8 cellular contexts compared by ENCODE assay signal in genomic region chr10:70146489-70147488, GRCh38. TPM values are rescaled to one million over a fixed set of nuclear protein-coding genes. Genes with fewer than 3 reads are reported as not detected.
A peak's percentile ranks its signal among the peaks of the same experiment; 100 is the strongest.
DNase-seq lines count a peak whose midpoint lies in the region; ATAC-seq and TF ChIP-seq lines count a peak whose summit lies in the region.

Gene TYSND1 (minus strand): TSS chr10:70146700. CDS start chr10:70146586, 114 bp downstream.

- H3K36me3 Mint-ChIP-seq in activated T-cell treated with anti-CD3 and anti-CD28 coated beads, Interleukin-2, amount 50 U/mL, for 4 hours (ENCODE audit: insufficient read depth) = peaks cover 15% of the 10 kb centered on the region

- H3K9me3 ChIP-seq in DND-41 (ENCODE audit: insufficient read depth, low read length, severe bottlenecking) (no peaks in the 10 kb centered on the region), Panc1 (ENCODE audit: control insufficient read depth, insufficient read depth, low read depth, low read length) (no peaks in the 10 kb centered on the region), muscle layer of colon (ENCODE audit: low read length) (no peaks in the 10 kb centered on the region)

- H3K9me3 Mint-ChIP-seq in activated T-cell treated with anti-CD3 and anti-CD28 coated beads, Interleukin-2, amount 50 U/mL, for 4 hours = no peaks in the 10 kb centered on the region

- peaks cover 43% of the 10 kb centered on the region for H3K36me3 ChIP-seq in DND-41 (ENCODE audit: insufficient read depth, low read length)
- H3K36me3 ChIP-seq in KMS-11 (ENCODE audit: insufficient read depth) = peaks cover 5% of the 10 kb centered on the region; the same call in 1 of the 2 replicates
- H3K36me3 ChIP-seq in Panc1 (ENCODE audit: control insufficient read depth, insufficient read depth, low read length) = peaks cover 11% of the 10 kb centered on the region
- peaks cover 31% of the 10 kb centered on the region for H3K36me3 ChIP-seq in muscle layer of colon (ENCODE audit: insufficient read depth, low read length)

- TF ChIP-seq CTCF in DND-41 (IDR thresholded peaks at IDR 0.05; ENCODE audit: borderline replicate concordance, extremely low read depth, low read length, poor library complexity, severe bottlenecking) (peak; percentile 87), KMS-11 (conservative IDR thresholded peaks at IDR 0.05; ENCODE audit: low read depth, low read length) (peak; percentile 69), Panc1 (IDR thresholded peaks at IDR 0.05) (peak; percentile 92)

- CTCF ChIA-PET in Panc1 (lab: Charles Lee) = interaction anchor here (0.5 to 2.1 kb wide), 14 partner anchors 12 to 1511 kb away, joined by 3 to 18 read pairs (median 5); partner anchors contain the start of gene SAR1A

- H3K27me3 ChIP-seq in DND-41 (ENCODE audit: insufficient read depth, low read length, poor library complexity) (no peaks in the 10 kb centered on the region), KMS-11 (ENCODE audit: insufficient read depth, low read depth) (no peaks in the 10 kb centered on the region), Panc1 (ENCODE audit: control insufficient read depth, insufficient read depth, low read length) (no peaks in the 10 kb centered on the region), muscle layer of colon (ENCODE audit: control insufficient read depth in 1 of 2, insufficient read depth in 2 of 2, low read length in 2 of 2) (no peaks in the 10 kb centered on the region)

- H3K79me2 ChIP-seq in DND-41 (ENCODE audit: insufficient read depth, low read length) (peaks cover 42% of the 10 kb centered on the region), KMS-11 (ENCODE audit: insufficient read depth, low read depth) (no peaks in the 10 kb centered on the region)

- intact Hi-C loops in Panc1 (cut with micrococcal nuclease; ENCODE audit: unreplicated experiment) = no loop called here

- H3K4me2 ChIP-seq in DND-41 (ENCODE audit: insufficient read depth, low read length) (peak within 1 kb of the TSS; percentile 95), KMS-11 (peak within 1 kb of the TSS; percentile 94)

- H3K9ac ChIP-seq in DND-41 (ENCODE audit: low read depth, low read length) (peak within 1 kb of the TSS; percentile 92), KMS-11 (peak within 1 kb of the TSS; percentile 97), muscle layer of colon (ENCODE audit: low read length) (peak within 1 kb of the TSS; percentile 89)

- H3K4me1 ChIP-seq in DND-41 (ENCODE audit: insufficient read depth, low read length) (peaks cover 51% of the 10 kb centered on the region), KMS-11 (ENCODE audit: low read depth, poor library complexity, severe bottlenecking) (peaks cover 16% of the 10 kb centered on the region), Panc1 (ENCODE audit: control insufficient read depth, insufficient read depth, low read length) (peaks cover 12% of the 10 kb centered on the region), muscle layer of colon (ENCODE audit: insufficient read depth, low read length) (peaks cover 20% of the 10 kb centered on the region)

- H3K27me3 Mint-ChIP-seq in activated T-cell treated with anti-CD3 and anti-CD28 coated beads, Interleukin-2, amount 50 U/mL, for 4 hours (ENCODE audit: low read depth) = no peaks in the 10 kb centered on the region

- in situ Hi-C loops in Panc1 (cut with HindIII; ENCODE audit: low pct_unique_long_range_greater_than_20kb, low sequenced_read_pairs) = no loop called here

- peak; percentile 97 for DNase-seq in DND-41
- peak; percentile 93 for DNase-seq in Panc1 (ENCODE audit: low read depth, low spot score)
- peak; percentile 88 for DNase-seq in activated T-cell treated with anti-CD3 and anti-CD28 coated beads, Interleukin-2, amount 50 U/mL, for 4 hours
- peak; percentile 82 for DNase-seq in stimulated activated CD8-positive, alpha-beta memory T cell treated with anti-CD3 and anti-CD28 coated beads, Interleukin-7, amount 100 ng/mL, for 24 hours (ENCODE audit: low read depth)

- H3K4me1 Mint-ChIP-seq in activated T-cell treated with anti-CD3 and anti-CD28 coated beads, Interleukin-2, amount 50 U/mL, for 4 hours (ENCODE audit: low read depth) = peaks cover 35% of the 10 kb centered on the region

- H2AFZ ChIP-seq in DND-41 (ENCODE audit: low read depth, low read length) (peak within 1 kb of the TSS; percentile 71), KMS-11 (ENCODE audit: low read depth) (peak within 1 kb of the TSS; percentile 91)

- peak within 1 kb of the TSS; percentile 88 for H3K4me3 Mint-ChIP-seq in activated T-cell treated with anti-CD3 and anti-CD28 coated beads, Interleukin-2, amount 50 U/mL, for 4 hours

- H3K4me3 ChIP-seq in DND-41 (ENCODE audit: low read depth in 1 of 2, low read length in 2 of 2) = peak within 1 kb of the TSS; percentile 56 to 95; a peak in 3 of 4 replicates
- H3K4me3 ChIP-seq in KMS-11 (IDR thresholded peaks at IDR 0.05; ENCODE audit: insufficient read depth, low read depth, low read length) = no peak within 1 kb of the TSS
- peak within 1 kb of the TSS; percentile 69 to 85 for H3K4me3 ChIP-seq in Panc1 (ENCODE audit: low read depth in 2 of 2, low read length in 2 of 2)
- H3K4me3 ChIP-seq in muscle layer of colon (ENCODE audit: low read depth in 1 of 2, low read length in 2 of 2) = peak within 1 kb of the TSS; percentile 56 to 78

- BruUV-seq in Panc1 (replicated peaks; lab: Mats Ljungman, UMichigan) = TSS peak; percentile 94

- peaks cover 27% of the 10 kb centered on the region for H4K20me1 ChIP-seq in DND-41 (ENCODE audit: insufficient read depth, low read length)
- no peaks in the 10 kb centered on the region for H4K20me1 ChIP-seq in KMS-11 (ENCODE audit: insufficient read depth)

- peak; percentile 81 for ATAC-seq in DND-41 (ENCODE audit: insufficient read depth, low read depth)
- peak; percentile 90 for ATAC-seq in GM21737 (IDR thresholded peaks at IDR 0.05; ENCODE audit: unreplicated experiment)
- peak; percentile 87 for ATAC-seq in Panc1
- peak; percentile 86 to 87 for ATAC-seq in activated T-cell treated with anti-CD3 and anti-CD28 coated beads, Interleukin-2, amount 50 U/mL, for 4 hours
- ATAC-seq in esophagus mucosa = peak; percentile 95

- H3K27ac ChIP-seq in DND-41 (ENCODE audit: low read length) (peak within 1 kb of the TSS; percentile 96), KMS-11 (peak within 1 kb of the TSS; percentile 90), Panc1 (ENCODE audit: low read length) (peak within 1 kb of the TSS; percentile 89), muscle layer of colon (ENCODE audit: low read depth, low read length) (peak within 1 kb of the TSS; percentile 74)

- POLR2A ChIA-PET in Panc1 (lab: Charles Lee) = interaction anchor here (0.6 to 0.9 kb wide), 6 partner anchors 11 to 639 kb away, joined by 3 to 5 read pairs (median 4); partner anchors contain the start of gene SAR1A

RNA-seq across cellular contexts. Expression of gene TYSND1, which starts in this region (rescaled TPM):
- total RNA-seq in Panc1 (2021; ENCODE audit: unreplicated experiment) = 39.3 TPM
- polyA plus RNA-seq in Panc1 (2012; ENCODE audit: insufficient read length) = 35.5 TPM
- 10 to 100 TPM; 11.6 to 11.9 (median 11.8) TPM for total RNA-seq in activated T-cell treated with anti-CD3 and anti-CD28 coated beads, Interleukin-2, amount 50 U/mL, for 4 hours
- total RNA-seq in esophagus mucosa = 16.0 TPM
